20 cellular contexts compared by ENCODE assay signal in the genomic region with DNA sequence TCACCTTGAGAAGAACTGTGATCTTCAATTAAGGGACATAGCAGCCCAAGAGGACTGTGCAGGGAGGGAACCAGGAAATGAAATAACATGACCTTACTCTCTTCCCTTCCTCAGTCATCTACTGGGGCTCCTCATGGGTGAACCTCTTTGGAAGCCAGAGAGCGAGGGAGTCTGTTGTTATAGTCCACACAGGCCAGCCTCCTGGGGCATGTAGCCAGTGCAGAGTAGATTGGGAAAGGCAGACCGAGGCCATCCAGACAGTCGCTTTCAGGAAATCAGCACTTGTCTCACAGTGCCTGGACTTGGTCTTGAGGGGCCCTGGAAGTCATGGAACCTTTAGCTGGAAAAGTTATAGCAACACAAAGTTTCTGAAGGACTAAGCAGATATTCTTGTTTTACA. TPM values are rescaled to one million over a fixed set of nuclear protein-coding genes. Genes with fewer than 3 reads are reported as not detected.
DNase-seq lines count a peak whose midpoint lies in the region; ATAC-seq and TF ChIP-seq lines count a peak whose summit lies in the region.
"Had no signal": no experiment of that assay in that cellular context is flagged by ENCODE, and none has a peak within 500 bp of the region (broad histone marks: within the 10 kb centered on the region; RNA-seq: fewer than 3 reads in every experiment).

No MANE protein-coding gene starts in this region.

- no peak overlapping the region for H3K4me3 ChIP-seq in Loucy (ENCODE audit: low read length, poor library complexity, severe bottlenecking)
- H3K4me3 ChIP-seq in adrenal gland = no peak overlapping the region
- H3K4me3 ChIP-seq: BLaER1 treated with 17β-estradiol and CSF1 and Interleukin-3, amounts not matched to agents 10 nM and 100 nM had no signal

- WGBS in adrenal gland, 4 donors = 56 to 67% (median 64%) methylated on average over 3 of the region's 3 CpGs

- no peaks in the 10 kb centered on the region for H3K9me2 ChIP-seq in Loucy (replicated peaks; ENCODE audit: low read depth, low read length)

- H3K27me3 ChIP-seq in Loucy (ENCODE audit: insufficient read depth, low read length, poor library complexity, severe bottlenecking) = no peaks in the 10 kb centered on the region
- no peaks in the 10 kb centered on the region for H3K27me3 ChIP-seq in adrenal gland
- H3K27me3 ChIP-seq: BLaER1 treated with 17β-estradiol and CSF1 and Interleukin-3, amounts not matched to agents 10 nM and 100 nM had no signal

- no peak for TF ChIP-seq POLR2A in adrenal gland (IDR thresholded peaks at IDR 0.05)

- H2AFZ ChIP-seq in Loucy (ENCODE audit: low read length) = no peak overlapping the region

- TF ChIP-seq CTCF in Loucy (conservative IDR thresholded peaks at IDR 0.05; ENCODE audit: low read length) (no peak), adrenal gland (IDR thresholded peaks at IDR 0.05) (no peak)

- peak overlapping the region in 1 of 5 donors; percentile 21 for H3K27ac ChIP-seq in adrenal gland
- H3K27ac ChIP-seq: KMS-11 had no signal

- H3K4me1 ChIP-seq in Loucy (ENCODE audit: insufficient read depth, low read length, poor library complexity, severe bottlenecking) = peaks cover 47% of the 10 kb centered on the region
- peaks cover 12 to 33% of the 10 kb centered on the region in 2 donors for H3K4me1 ChIP-seq in adrenal gland (replicated peaks in 1 of 2)

- H3K36me3 ChIP-seq in Loucy (ENCODE audit: insufficient read depth, low read length) (peaks cover 20% of the 10 kb centered on the region; the same call in 1 of the 2 replicates), adrenal gland (replicated peaks in 1 of 2) (peaks cover 0 to 24% of the 10 kb centered on the region in 2 donors)

- no peaks in the 10 kb centered on the region for H3K9me3 Mint-ChIP-seq in stimulated activated effector memory CD8-positive, alpha-beta T cell treated with anti-CD3 and anti-CD28 coated beads, Interleukin-12 subunit alpha, Interleukin-12 subunit beta, amount 100 ng/mL, for 72 hours
- H3K9me3 Mint-ChIP-seq: CD8-positive, alpha-beta memory T cell had no signal

- H3K4me2 ChIP-seq in Loucy (ENCODE audit: low read depth, low read length, poor library complexity, severe bottlenecking) = peak overlapping the region; percentile 47
- H3K4me2 ChIP-seq: KMS-11 had no signal

- H3K27ac Mint-ChIP-seq in stimulated activated effector memory CD8-positive, alpha-beta T cell treated with anti-CD3 and anti-CD28 coated beads, Interleukin-12 subunit alpha, Interleukin-12 subunit beta, amount 100 ng/mL, for 72 hours = peak overlapping the region; percentile 1

- H3K79me2 ChIP-seq in Loucy (ENCODE audit: insufficient read depth, low read length) = peaks cover 28% of the 10 kb centered on the region; the same call in 1 of the 2 replicates

- ATAC-seq in left ventricle myocardium superior = peak; percentile 12
- no peak for ATAC-seq in stimulated activated effector memory CD8-positive, alpha-beta T cell treated with anti-CD3 and anti-CD28 coated beads, Interleukin-12 subunit alpha, Interleukin-12 subunit beta, amount 100 ng/mL, for 72 hours
- no peak for ATAC-seq in HG03095 (IDR thresholded peaks at IDR 0.05; ENCODE audit: unreplicated experiment)
- no peak for ATAC-seq in HG03135 (IDR thresholded peaks at IDR 0.05; ENCODE audit: unreplicated experiment)
- ATAC-seq: HCT116 had no signal

- H3K4me1 Mint-ChIP-seq in stimulated activated effector memory CD8-positive, alpha-beta T cell treated with anti-CD3 and anti-CD28 coated beads, Interleukin-12 subunit alpha, Interleukin-12 subunit beta, amount 100 ng/mL, for 72 hours = peaks cover 27% of the 10 kb centered on the region

- intact Hi-C loops in adrenal gland (cut with DNase I) = no loop called here
- intact Hi-C loops in left ventricle myocardium superior (cut with micrococcal nuclease) = no loop called here

- H3F3A ChIP-seq in Loucy (ENCODE audit: low read depth) = no peaks in the 10 kb centered on the region; the same call in 1 of the 2 replicates

- H3K9ac ChIP-seq in Loucy (ENCODE audit: low read depth, low read length, poor library complexity, severe bottlenecking) = no peak overlapping the region
- H3K9ac ChIP-seq: BLaER1 treated with 17β-estradiol and CSF1 and Interleukin-3, amounts not matched to agents 10 nM and 100 nM; KMS-11 had no signal

- peaks cover 9% of the 10 kb centered on the region for H4K20me1 ChIP-seq in Loucy (ENCODE audit: insufficient read depth, low read length, poor library complexity, severe bottlenecking)

- H3K9me3 ChIP-seq in Loucy (ENCODE audit: insufficient read depth, low read depth, low read length) (no peaks in the 10 kb centered on the region), adrenal gland (replicated peaks in 1 of 3) (no peaks in the 10 kb centered on the region)
- H3K9me3 ChIP-seq: BLaER1 treated with 17β-estradiol and CSF1 and Interleukin-3, amounts not matched to agents 10 nM and 100 nM had no signal

- H3K36me3 Mint-ChIP-seq in stimulated activated effector memory CD8-positive, alpha-beta T cell treated with anti-CD3 and anti-CD28 coated beads, Interleukin-12 subunit alpha, Interleukin-12 subunit beta, amount 100 ng/mL, for 72 hours = peaks cover 20% of the 10 kb centered on the region

- peak in 6 of 7 donors; percentile 35 to 74 (median 58) for DNase-seq in adrenal gland
- DNase-seq in left ventricle myocardium superior = peak; percentile 45
- DNase-seq in stimulated activated effector memory CD8-positive, alpha-beta T cell treated with anti-CD3 and anti-CD28 coated beads, Interleukin-12 subunit alpha, Interleukin-12 subunit beta, amount 100 ng/mL, for 72 hours (ENCODE audit: low spot score in 2 of 2) = no peak
- no peak for DNase-seq in SKM-1 (lab: John Stamatoyannopoulos, UW; ENCODE audit: unreplicated experiment)
- DNase-seq in SW480 (ENCODE audit: low spot score) = no peak
- DNase-seq: CD8-positive, alpha-beta memory T cell; DMS53; EL; GOT3; NCI-H1417 treated with DMSO at 0.1 percent for 48 hours; NCI-H1930; NCI-H226; NCI-H524 treated with DMSO at 0.1 percent for 48 hours; RPMI8226 had no signal

- no peak overlapping the region for H3K4me3 Mint-ChIP-seq in stimulated activated effector memory CD8-positive, alpha-beta T cell treated with anti-CD3 and anti-CD28 coated beads, Interleukin-12 subunit alpha, Interleukin-12 subunit beta, amount 100 ng/mL, for 72 hours
- H3K4me3 Mint-ChIP-seq: CD8-positive, alpha-beta memory T cell had no signal

RNA-seq across cellular contexts. Expression of a gene that starts 6.1 kb away (rescaled TPM):
- total RNA-seq in adrenal gland (100 to 1,000 TPM; 154 to 677 (median 337) TPM), left ventricle myocardium superior (94.6 TPM)
- 100 to 1,000 TPM in 1 of 3 donors, 10 to 100 TPM in 2; 64.5 to 147 (median 87.4) TPM for polyA plus RNA-seq in adrenal gland

RNA-seq across cellular contexts. Expression of a gene that starts 22.9 kb away (rescaled TPM):
- 100 to 1,000 TPM in 4 of 8 donors, 10 to 100 TPM in 4; 67.6 to 182 (median 101) TPM for total RNA-seq in adrenal gland
- 10 to 100 TPM; 10.8 to 59.3 (median 13.2) TPM for polyA plus RNA-seq in adrenal gland
- total RNA-seq in left ventricle myocardium superior = 18.9 TPM

RNA-seq across cellular contexts. Expression of a gene that starts 22.9 kb away (rescaled TPM):
- total RNA-seq in adrenal gland = 10 to 100 TPM in 1 of 8 donors, 1 to 10 TPM in 7; 3.3 to 10.1 (median 7.3) TPM
- polyA plus RNA-seq in adrenal gland = 1 to 10 TPM in 1 of 3 donors, under 1 TPM in 2; 0.17 to 1.3 (median 0.80) TPM
- 3.9 TPM for total RNA-seq in left ventricle myocardium superior

Comparison
In these comparisons a context has a peak if more than half of its experiments do, and no peak if none do; other contexts are left out.
1. DNase-seq: peak in adrenal gland (6 of 7) and left ventricle myocardium superior (single experiment); none in stimulated activated effector memory CD8-positive, alpha-beta T cell treated with anti-CD3 and anti-CD28 coated beads, Interleukin-12 subunit alpha, Interleukin-12 subunit beta, amount 100 ng/mL, for 72 hours (0 of 2), SKM-1 (single experiment) and SW480 (single experiment).